ENCODE assay signal across 19 cellular contexts in the genomic region with DNA sequence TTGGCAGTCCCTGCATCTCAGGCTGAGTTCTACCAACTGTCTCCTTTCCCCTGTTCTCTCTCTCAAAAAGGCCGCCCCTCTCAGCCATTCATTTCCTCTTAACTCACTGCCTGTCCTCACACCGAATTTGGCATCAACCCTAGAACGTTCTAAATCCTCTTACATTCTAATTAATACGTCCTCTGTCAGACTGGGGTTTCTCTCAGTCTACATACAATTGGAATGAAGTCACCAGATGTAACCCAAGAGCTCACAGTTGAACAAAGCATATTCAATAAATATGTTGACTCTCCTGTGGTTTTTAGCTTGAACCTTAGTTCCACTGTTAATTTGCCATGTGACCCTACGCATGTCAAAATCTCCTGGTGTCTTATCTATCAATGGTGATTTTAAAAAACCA.
DNase-seq lines count a peak whose midpoint lies in the region; FAIRE-seq and TF ChIP-seq lines count a peak whose summit lies in the region.
"Had no signal": no experiment of that assay in that cellular context is flagged by ENCODE, and none has a peak within 500 bp of the region (broad histone marks: within the 10 kb centered on the region; RNA-seq: fewer than 3 reads in every experiment).

No MANE protein-coding gene starts in this region.

- DNase-seq in EH (ENCODE audit: low read depth) (peak; percentile 85), M059J (ENCODE audit: low read depth) (peak; percentile 93), bronchial epithelial cell (ENCODE audit: low read depth) (peak; percentile 72), myocyte (ENCODE audit: low read depth) (peak; percentile 44), NOMO-1 (lab: John Stamatoyannopoulos, UW; ENCODE audit: unreplicated experiment in 2 of 2) (no peak), midbrain (lab: John Stamatoyannopoulos, UW) (no peak), islet precursor cell (no peak)
- DNase-seq: activated CD4-positive, alpha-beta T cell treated with anti-CD3 and anti-CD28 coated beads for 48 hours; activated naive CD4-positive, alpha-beta T cell treated with Interleukin-2 at 50 U/mL for 16 hours; effector CD8-positive, alpha-beta T cell; H9; immature natural killer cell; mesenchymal stem cell; MV-4-11; right cardiac atrium; stimulated activated CD4-positive, alpha-beta T cell treated with anti-CD3 and anti-CD28 coated beads, Interleukin-1b, Interleukin-23, amount 100 ng/mL, for 48 hours; T1000 had no signal

- no peaks in the 10 kb centered on the region for H3K27me3 ChIP-seq in bronchial epithelial cell (ENCODE audit: control insufficient read depth, insufficient read depth, low read length)

- no peak overlapping the region for H3K4me3 ChIP-seq in bronchial epithelial cell (ENCODE audit: low read depth, low read length)

- FAIRE-seq in bronchial epithelial cell (lab: Jason Lieb, UNC) = no peak
- FAIRE-seq: GM12891, HepG2 had no signal

- H3K36me3 ChIP-seq in bronchial epithelial cell (ENCODE audit: control insufficient read depth, insufficient read depth, low read length) = no peaks in the 10 kb centered on the region

- TF ChIP-seq CTCF in bronchial epithelial cell (IDR thresholded peaks at IDR 0.05; ENCODE audit: insufficient read depth, low read length, severe bottlenecking) = no peak

Comparison
In these comparisons a context has a peak if more than half of its experiments do, and no peak if none do; other contexts are left out.
1. DNase-seq: peak in EH (single experiment), M059J (single experiment), bronchial epithelial cell (single experiment) and myocyte (single experiment); none in NOMO-1 (0 of 2), midbrain (single experiment) and islet precursor cell (single experiment).